In the genomic region with DNA sequence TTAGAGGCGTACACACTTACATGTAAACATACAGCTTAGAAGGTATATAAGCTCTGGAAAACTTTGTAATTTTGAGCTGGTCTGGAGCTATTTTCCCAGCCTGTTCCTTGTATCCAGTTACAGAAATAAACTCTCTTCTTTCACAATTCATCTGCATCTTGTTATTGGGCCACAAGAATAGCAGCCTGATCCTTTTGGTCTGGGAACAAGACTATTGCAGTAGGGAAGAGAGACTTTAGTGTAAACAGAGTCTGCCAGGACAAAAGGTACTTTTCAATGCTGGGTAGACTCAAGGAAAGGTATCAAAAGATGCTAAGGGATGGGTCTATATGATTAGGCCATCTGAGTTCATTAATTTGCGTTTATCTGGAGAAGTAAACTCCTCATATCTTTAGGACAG, we compare ENCODE assay signal across 17 cellular contexts.
"Had no signal": no experiment of that assay in that cellular context is flagged by ENCODE, and none has a peak within 500 bp of the region (broad histone marks: within the 10 kb centered on the region; RNA-seq: fewer than 3 reads in every experiment).

No MANE protein-coding gene starts in this region.

- H3K4me3 ChIP-seq: coronary artery, heart left ventricle, lower lobe of right lung, smooth muscle cell had no signal

- H3K4me2 ChIP-seq: smooth muscle cell had no signal

- H3K4me3 Mint-ChIP-seq: memory B cell; natural killer cell treated with Interleukin-12 subunit alpha and Interleukin-12 subunit beta and Interleukin-15 and Interleukin-18, amount 100 ng/mL, for 72 hours had no signal

- H3K27me3 ChIP-seq: neutrophil had no signal

- H3K4me1 Mint-ChIP-seq: memory B cell had no signal

- H3K27ac Mint-ChIP-seq: memory B cell; natural killer cell treated with Interleukin-12 subunit alpha and Interleukin-12 subunit beta and Interleukin-15 and Interleukin-18, amount 100 ng/mL, for 72 hours had no signal

- ATAC-seq: esophagus mucosa; heart left ventricle; lower lobe of right lung; natural killer cell treated with Interleukin-12 subunit alpha and Interleukin-12 subunit beta and Interleukin-15 and Interleukin-18, amount 100 ng/mL, for 72 hours had no signal

- H3K9me3 ChIP-seq: lower lobe of right lung, neutrophil had no signal

- H3K27ac ChIP-seq: coronary artery, heart left ventricle, lower lobe of right lung, neutrophil had no signal

- DNase-seq: central memory CD4-positive, alpha-beta T cell; effector CD8-positive, alpha-beta T cell; heart left ventricle; hypothalamus; kidney glomerular epithelial cell; lower lobe of right lung; midbrain; posterior cingulate gyrus; stimulated activated CD4-positive, alpha-beta T cell treated with anti-CD3 and anti-CD28 coated beads, Interleukin-2, amount 100 ng/mL, for 48 hours; stimulated activated naive CD4-positive, alpha-beta T cell treated with Interleukin-2 at 50 U/mL for 16 hours; trophoblast cell had no signal

- H3K4me1 ChIP-seq: heart left ventricle, lower lobe of right lung had no signal

- H3K36me3 Mint-ChIP-seq: memory B cell; natural killer cell treated with Interleukin-12 subunit alpha and Interleukin-12 subunit beta and Interleukin-15 and Interleukin-18, amount 100 ng/mL, for 72 hours had no signal

- H3K36me3 ChIP-seq: heart left ventricle, lower lobe of right lung, neutrophil had no signal

- H3K27me3 Mint-ChIP-seq: natural killer cell treated with Interleukin-12 subunit alpha and Interleukin-12 subunit beta and Interleukin-15 and Interleukin-18, amount 100 ng/mL, for 72 hours had no signal
